ENCODE assay signal across 19 cellular contexts in genomic region chr1:116811321-116811720, GRCh38. TPM values are rescaled to one million over a fixed set of nuclear protein-coding genes. Genes with fewer than 3 reads are reported as not detected.
DNase-seq lines count a peak whose midpoint lies in the region; ATAC-seq and TF ChIP-seq lines count a peak whose summit lies in the region.
"Had no signal": no experiment of that assay in that cellular context is flagged by ENCODE, and none has a peak within 500 bp of the region (broad histone marks: within the 10 kb centered on the region; RNA-seq: fewer than 3 reads in every experiment).

No MANE protein-coding gene starts in this region.

- H3K9me3 Mint-ChIP-seq in T-cell = peaks cover 11 to 29% (median 16%) of the 10 kb centered on the region in 3 donors
- H3K9me3 Mint-ChIP-seq in activated T-helper 2 cell treated with anti-CD3 and anti-CD28 coated beads, Interferon-gamma antibody, Interleukin-2, Interleukin-4, amounts not matched to agents 10 μg/mL and 5 μg/mL and 100 μg/mL, durations not matched to agents 14 hours and 24 hours and 36 hours = peaks cover 34% of the 10 kb centered on the region
- peaks cover 18% of the 10 kb centered on the region for H3K9me3 Mint-ChIP-seq in natural killer cell treated with Interleukin-12 subunit alpha and Interleukin-12 subunit beta and Interleukin-15 and Interleukin-18, amount 100 ng/mL, for 72 hours
- peaks cover 4% of the 10 kb centered on the region for H3K9me3 Mint-ChIP-seq in type B pancreatic cell
- H3K9me3 Mint-ChIP-seq: H9 had no signal

- peaks cover 52 to 76% (median 66%) of the 10 kb centered on the region in 3 donors for H3K4me1 Mint-ChIP-seq in T-cell
- peaks cover 67% of the 10 kb centered on the region for H3K4me1 Mint-ChIP-seq in activated T-helper 2 cell treated with anti-CD3 and anti-CD28 coated beads, Interferon-gamma antibody, Interleukin-2, Interleukin-4, amounts not matched to agents 10 μg/mL and 5 μg/mL and 100 μg/mL, durations not matched to agents 14 hours and 24 hours and 36 hours (ENCODE audit: low read depth)
- H3K4me1 Mint-ChIP-seq in natural killer cell treated with Interleukin-12 subunit alpha and Interleukin-12 subunit beta and Interleukin-15 and Interleukin-18, amount 100 ng/mL, for 72 hours (ENCODE audit: low read depth in 2 of 2) = peaks cover 65 to 87% of the 10 kb centered on the region in 2 donors
- H3K4me1 Mint-ChIP-seq in type B pancreatic cell (ENCODE audit: unreplicated experiment) = peaks cover 14% of the 10 kb centered on the region

- ATAC-seq in T-cell (replicated peaks in 1 of 4) = no peak
- ATAC-seq in natural killer cell treated with Interleukin-12 subunit alpha and Interleukin-12 subunit beta and Interleukin-15 and Interleukin-18, amount 100 ng/mL, for 72 hours = no peak
- ATAC-seq: HepG2 had no signal

- H3K27ac Mint-ChIP-seq in T-cell = peak overlapping the region; percentile 80 to 81
- H3K27ac Mint-ChIP-seq in activated T-helper 2 cell treated with anti-CD3 and anti-CD28 coated beads, Interferon-gamma antibody, Interleukin-2, Interleukin-4, amounts not matched to agents 10 μg/mL and 5 μg/mL and 100 μg/mL, durations not matched to agents 14 hours and 24 hours and 36 hours = peak overlapping the region; percentile 54
- peak overlapping the region; percentile 86 to 100 for H3K27ac Mint-ChIP-seq in natural killer cell treated with Interleukin-12 subunit alpha and Interleukin-12 subunit beta and Interleukin-15 and Interleukin-18, amount 100 ng/mL, for 72 hours
- no peak overlapping the region for H3K27ac Mint-ChIP-seq in type B pancreatic cell
- H3K27ac Mint-ChIP-seq: H9 had no signal

- H3K27me3 Mint-ChIP-seq in T-cell (no peaks in the 10 kb centered on the region), type B pancreatic cell (no peaks in the 10 kb centered on the region)
- H3K27me3 Mint-ChIP-seq in activated T-helper 2 cell treated with anti-CD3 and anti-CD28 coated beads, Interferon-gamma antibody, Interleukin-2, Interleukin-4, amounts not matched to agents 10 μg/mL and 5 μg/mL and 100 μg/mL, durations not matched to agents 14 hours and 24 hours and 36 hours (ENCODE audit: low read depth) = no peaks in the 10 kb centered on the region
- no peaks in the 10 kb centered on the region for H3K27me3 Mint-ChIP-seq in natural killer cell treated with Interleukin-12 subunit alpha and Interleukin-12 subunit beta and Interleukin-15 and Interleukin-18, amount 100 ng/mL, for 72 hours

- no peaks in the 10 kb centered on the region for H3K27me3 ChIP-seq in Peyer's patch

- H3K4me1 ChIP-seq in Peyer's patch = no peaks in the 10 kb centered on the region

- peak overlapping the region in 1 of 4 donors; percentile 27 for H3K27ac ChIP-seq in Peyer's patch
- H3K27ac ChIP-seq: RWPE1 had no signal

- TF ChIP-seq CTCF in Peyer's patch (IDR thresholded peaks at IDR 0.05) (no peak), type B pancreatic cell (conservative IDR thresholded peaks at IDR 0.05) (no peak)

- peaks cover 18% of the 10 kb centered on the region for H3K36me3 Mint-ChIP-seq in T-cell
- peaks cover 36% of the 10 kb centered on the region for H3K36me3 Mint-ChIP-seq in activated T-helper 2 cell treated with anti-CD3 and anti-CD28 coated beads, Interferon-gamma antibody, Interleukin-2, Interleukin-4, amounts not matched to agents 10 μg/mL and 5 μg/mL and 100 μg/mL, durations not matched to agents 14 hours and 24 hours and 36 hours (ENCODE audit: low read depth)
- H3K36me3 Mint-ChIP-seq in natural killer cell treated with Interleukin-12 subunit alpha and Interleukin-12 subunit beta and Interleukin-15 and Interleukin-18, amount 100 ng/mL, for 72 hours = peaks cover 43% of the 10 kb centered on the region
- H3K36me3 Mint-ChIP-seq in type B pancreatic cell = no peaks in the 10 kb centered on the region

- TF ChIP-seq POLR2A in Peyer's patch (IDR thresholded peaks at IDR 0.05) = no peak

- H3K4me3 Mint-ChIP-seq in T-cell (no peak overlapping the region), type B pancreatic cell (no peak overlapping the region)
- H3K4me3 Mint-ChIP-seq in activated T-helper 2 cell treated with anti-CD3 and anti-CD28 coated beads, Interferon-gamma antibody, Interleukin-2, Interleukin-4, amounts not matched to agents 10 μg/mL and 5 μg/mL and 100 μg/mL, durations not matched to agents 14 hours and 24 hours and 36 hours (ENCODE audit: low read depth) = no peak overlapping the region
- H3K4me3 Mint-ChIP-seq in natural killer cell treated with Interleukin-12 subunit alpha and Interleukin-12 subunit beta and Interleukin-15 and Interleukin-18, amount 100 ng/mL, for 72 hours = peak overlapping the region; percentile 55
- H3K4me3 Mint-ChIP-seq: H9 had no signal

- CTCF ChIA-PET in T-cell (lab: Charles Lee) = no interaction called here

- no peak overlapping the region for H3K4me3 ChIP-seq in Peyer's patch
- H3K4me3 ChIP-seq: MG63 had no signal

- POLR2A ChIA-PET in T-cell (lab: Charles Lee) = no interaction called here

- peak; percentile 20 to 27 for DNase-seq in activated T-cell treated with anti-CD3 and anti-CD28 coated beads, Interleukin-2, amount 50 U/mL, for 48 hours
- no peak for DNase-seq in activated T-cell treated with anti-CD3 and anti-CD28 coated beads, Interleukin-2, amount 50 U/mL, for 1 hour
- DNase-seq in T-cell = no peak
- no peak for DNase-seq in activated T-helper 2 cell treated with anti-CD3 and anti-CD28 coated beads, Interferon-gamma antibody, Interleukin-2, Interleukin-4, amounts not matched to agents 10 μg/mL and 5 μg/mL and 100 μg/mL, durations not matched to agents 14 hours and 24 hours and 36 hours (ENCODE audit: low spot score)
- no peak for DNase-seq in natural killer cell treated with Interleukin-12 subunit alpha and Interleukin-12 subunit beta and Interleukin-15 and Interleukin-18, amount 100 ng/mL, for 72 hours (ENCODE audit: low spot score)
- DNase-seq in Peyer's patch = no peak
- no peak for DNase-seq in type B pancreatic cell (ENCODE audit: extremely low spot score, unreplicated experiment)
- no peak for DNase-seq in NCI-H1105 treated with DMSO at 0.1 percent for 48 hours (lab: John Stamatoyannopoulos, UW)
- DNase-seq: ACHN; DMS153; H9; MG63; NCI-H1105; NCI-H187; NCI-H69; NK-92 treated with Interleukin-12 subunit alpha and Interleukin-12 subunit beta, amount 100 ng/mL, for 24 hours; OCI-M1 had no signal

- no peaks in the 10 kb centered on the region for H3K36me3 ChIP-seq in Peyer's patch
- H3K36me3 ChIP-seq: MG63 had no signal

- H3K9me3 ChIP-seq in Peyer's patch = peaks cover 0 to 4% (median 0%) of the 10 kb centered on the region in 4 donors

- intact Hi-C loops in activated T-helper 2 cell treated with anti-CD3 and anti-CD28 coated beads, Interferon-gamma antibody, Interleukin-2, Interleukin-4, amounts not matched to agents 10 μg/mL and 5 μg/mL and 100 μg/mL, durations not matched to agents 14 hours and 24 hours and 36 hours (cut with micrococcal nuclease) = no loop called here

RNA-seq across cellular contexts. Expression of gene CD2, which starts 57.1 kb away (rescaled TPM):
- total RNA-seq in T-cell = 100 to 1,000 TPM; 119 to 209 (median 158) TPM
- total RNA-seq in activated T-helper 2 cell treated with anti-CD3 and anti-CD28 coated beads, Interferon-gamma antibody, Interleukin-2, Interleukin-4, amounts not matched to agents 10 μg/mL and 5 μg/mL and 100 μg/mL, durations not matched to agents 14 hours and 24 hours and 36 hours = 284 and 304 TPM in 2 replicates
- total RNA-seq in natural killer cell treated with Interleukin-12 subunit alpha and Interleukin-12 subunit beta and Interleukin-15 and Interleukin-18, amount 100 ng/mL, for 72 hours = 100 to 1,000 TPM in 1 of 2 donors, 10 to 100 TPM in 1; 71.4 to 140 TPM
- total RNA-seq in Peyer's patch = 10 to 100 TPM in 3 of 4 donors, 1 to 10 TPM in 1; 9.6 to 36.3 (median 20.9) TPM
- total RNA-seq in type B pancreatic cell (ENCODE audit: low replicate concordance) = 0.17 TPM in 1 of 2 replicates, not detected in the other
- total RNA-seq: H9, HepG2 had no signal

Comparison
In these comparisons a context has a peak if more than half of its experiments do, and no peak if none do; other contexts are left out.
1. DNase-seq: peak in activated T-cell treated with anti-CD3 and anti-CD28 coated beads, Interleukin-2, amount 50 U/mL, for 48 hours (2 of 2); none in activated T-cell treated with anti-CD3 and anti-CD28 coated beads, Interleukin-2, amount 50 U/mL, for 1 hour (single experiment), T-cell (0 of 34), activated T-helper 2 cell treated with anti-CD3 and anti-CD28 coated beads, Interferon-gamma antibody, Interleukin-2, Interleukin-4, amounts not matched to agents 10 μg/mL and 5 μg/mL and 100 μg/mL, durations not matched to agents 14 hours and 24 hours and 36 hours (single experiment), natural killer cell treated with Interleukin-12 subunit alpha and Interleukin-12 subunit beta and Interleukin-15 and Interleukin-18, amount 100 ng/mL, for 72 hours (single experiment), Peyer's patch (0 of 3), type B pancreatic cell (single experiment) and NCI-H1105 treated with DMSO at 0.1 percent for 48 hours (single experiment).